ENCODE assay signal across 24 cellular contexts in the genomic region with DNA sequence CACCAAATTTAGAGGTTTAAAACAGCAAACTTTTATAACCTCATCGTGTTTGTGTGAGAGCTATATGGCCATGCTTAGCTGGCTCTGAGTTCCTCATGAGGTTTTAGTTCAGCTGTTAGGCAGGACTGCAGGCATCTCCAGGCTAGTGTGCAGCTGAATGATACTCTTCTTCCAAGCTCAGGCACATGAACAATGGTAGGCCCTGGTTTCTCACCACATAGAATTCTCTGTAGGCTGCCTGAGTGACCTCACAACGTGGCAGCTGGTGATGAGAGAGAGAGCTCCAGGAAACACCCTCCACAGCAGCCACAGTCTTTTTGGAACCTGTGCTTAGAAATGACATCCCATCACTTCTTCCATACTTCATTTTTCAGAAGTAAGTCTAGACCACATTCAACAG.
"Had no signal": no experiment of that assay in that cellular context is flagged by ENCODE, and none has a peak within 500 bp of the region (broad histone marks: within the 10 kb centered on the region; RNA-seq: fewer than 3 reads in every experiment).

No MANE protein-coding gene starts in this region.

- H3K27me3 Mint-ChIP-seq: activated CD4-positive, alpha-beta T cell treated with anti-CD3 and anti-CD28 coated beads for 36 hours; activated CD8-positive, alpha-beta memory T cell treated with anti-CD3 and anti-CD28 coated beads, Interleukin-2, amount 10 ng/mL, durations not matched to agents 7 days and 5 days; activated naive CD4-positive, alpha-beta T cell treated with anti-CD3 and anti-CD28 coated beads, Interleukin-2, amount 50 U/mL, for 24 hours had no signal

- H3K36me3 ChIP-seq: esophagus squamous epithelium, ovary, transverse colon had no signal

- H3K27ac Mint-ChIP-seq: activated CD4-positive, alpha-beta T cell treated with anti-CD3 and anti-CD28 coated beads for 36 hours; activated CD8-positive, alpha-beta memory T cell treated with anti-CD3 and anti-CD28 coated beads, Interleukin-2, amount 10 ng/mL, durations not matched to agents 7 days and 5 days; activated CD8-positive, alpha-beta T cell treated with anti-CD3 and anti-CD28 coated beads, Interleukin-2, amount 10 ng/mL, durations not matched to agents 7 days and 5 days; activated naive CD4-positive, alpha-beta T cell treated with anti-CD3 and anti-CD28 coated beads, Interleukin-2, amount 50 U/mL, for 24 hours; activated T-helper 2 cell treated with anti-CD3 and anti-CD28 coated beads, Interferon-gamma antibody, Interleukin-2, Interleukin-4, amounts not matched to agents 10 μg/mL and 5 μg/mL and 100 μg/mL, durations not matched to agents 14 hours and 24 hours and 36 hours; natural killer cell; T-helper 2 cell treated with Interferon-gamma antibody and Interleukin-4, amounts not matched to agents 5 μg/mL and 100 μg/mL, for 36 hours had no signal

- H3K4me3 ChIP-seq: esophagus squamous epithelium, ovary, psoas muscle, testis, transverse colon had no signal

- ATAC-seq: activated CD4-positive, alpha-beta T cell treated with anti-CD3 and anti-CD28 coated beads for 36 hours; activated CD8-positive, alpha-beta memory T cell treated with anti-CD3 and anti-CD28 coated beads, Interleukin-2, amount 10 ng/mL, durations not matched to agents 7 days and 5 days; activated CD8-positive, alpha-beta T cell treated with anti-CD3 and anti-CD28 coated beads, Interleukin-2, amount 10 ng/mL, durations not matched to agents 7 days and 5 days; natural killer cell; psoas muscle; right cardiac atrium; stimulated activated naive CD8-positive, alpha-beta T cell treated with anti-CD3 and anti-CD28 coated beads, Interleukin-15, Interleukin-2, amounts not matched to agents 100 U/mL and 50 U/mL, for 24 hours had no signal

- H3K4me3 Mint-ChIP-seq: activated CD4-positive, alpha-beta T cell treated with anti-CD3 and anti-CD28 coated beads for 36 hours; activated CD8-positive, alpha-beta memory T cell treated with anti-CD3 and anti-CD28 coated beads, Interleukin-2, amount 10 ng/mL, durations not matched to agents 7 days and 5 days; activated CD8-positive, alpha-beta T cell treated with anti-CD3 and anti-CD28 coated beads, Interleukin-2, amount 10 ng/mL, durations not matched to agents 7 days and 5 days; activated naive CD4-positive, alpha-beta T cell treated with anti-CD3 and anti-CD28 coated beads, Interleukin-2, amount 50 U/mL, for 24 hours; natural killer cell; T-helper 2 cell treated with Interferon-gamma antibody and Interleukin-4, amounts not matched to agents 5 μg/mL and 100 μg/mL, for 36 hours had no signal

- H3K36me3 Mint-ChIP-seq: activated CD8-positive, alpha-beta memory T cell treated with anti-CD3 and anti-CD28 coated beads, Interleukin-2, amount 10 ng/mL, durations not matched to agents 7 days and 5 days; activated naive CD4-positive, alpha-beta T cell treated with anti-CD3 and anti-CD28 coated beads, Interleukin-2, amount 50 U/mL, for 24 hours; natural killer cell had no signal

- H3K4me1 Mint-ChIP-seq: activated CD4-positive, alpha-beta T cell treated with anti-CD3 and anti-CD28 coated beads for 36 hours; activated CD8-positive, alpha-beta memory T cell treated with anti-CD3 and anti-CD28 coated beads, Interleukin-2, amount 10 ng/mL, durations not matched to agents 7 days and 5 days; activated naive CD4-positive, alpha-beta T cell treated with anti-CD3 and anti-CD28 coated beads, Interleukin-2, amount 50 U/mL, for 24 hours; natural killer cell had no signal

- H3K27ac ChIP-seq: epithelial cell of prostate, esophagus squamous epithelium, ovary, psoas muscle, testis, transverse colon had no signal

- H3K27me3 ChIP-seq: esophagus squamous epithelium, testis, transverse colon had no signal

- H3K9me3 ChIP-seq: esophagus squamous epithelium, ovary, psoas muscle, testis, transverse colon had no signal

- H3K4me1 ChIP-seq: esophagus squamous epithelium, psoas muscle, testis, transverse colon had no signal

- DNase-seq: activated CD4-positive, alpha-beta T cell treated with anti-CD3 and anti-CD28 coated beads for 36 hours; activated CD4-positive, CD25-positive, alpha-beta regulatory T cell; activated CD8-positive, alpha-beta memory T cell treated with anti-CD3 and anti-CD28 coated beads, Interleukin-2, amount 10 ng/mL, durations not matched to agents 7 days and 5 days; activated CD8-positive, alpha-beta T cell treated with anti-CD3 and anti-CD28 coated beads, Interleukin-2, amount 10 ng/mL, durations not matched to agents 7 days and 5 days; activated T-cell treated with anti-CD3 and anti-CD28 coated beads, Interleukin-2, amount 50 U/mL, for 48 hours; dermis blood vessel endothelial cell; effector CD8-positive, alpha-beta T cell; esophagus squamous epithelium; foreskin melanocyte; midbrain; natural killer cell; ovary; psoas muscle; right cardiac atrium; stimulated activated CD4-positive, alpha-beta T cell treated with anti-CD3 and anti-CD28 coated beads, Interleukin-12 subunit alpha, Interleukin-12 subunit beta, amount 100 ng/mL, for 4 hours; stimulated activated CD4-positive, alpha-beta T cell treated with anti-CD3 and anti-CD28 coated beads, Interleukin-4, amount 100 ng/mL, for 1 hour; stimulated activated naive CD8-positive, alpha-beta T cell treated with anti-CD3 and anti-CD28 coated beads, Interleukin-15, Interleukin-2, amounts not matched to agents 100 U/mL and 50 U/mL, for 24 hours; T-helper 1 cell; testis; transverse colon had no signal
